ENCODE assay signal across 1 cellular context in the genomic region with DNA sequence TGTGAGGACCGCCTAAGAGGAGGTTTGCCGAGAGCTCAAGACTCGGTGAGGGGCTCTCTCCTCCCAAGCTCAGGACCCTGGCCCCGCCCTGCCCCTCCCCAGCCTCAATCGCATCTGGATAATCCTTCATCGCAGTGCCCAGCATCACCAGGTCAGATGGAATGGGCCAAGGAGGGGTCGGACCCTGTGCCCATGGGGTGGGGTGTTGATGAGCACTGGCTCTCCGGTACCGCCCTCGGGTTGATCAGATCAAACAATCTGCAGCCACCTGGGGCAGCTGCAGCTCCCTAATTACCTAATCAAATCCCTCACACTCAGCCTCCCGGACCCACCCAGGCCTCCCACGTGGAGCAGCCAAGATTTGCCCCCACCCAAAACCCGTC.
TF ChIP-seq lines count a peak whose summit lies in the region.

No MANE protein-coding gene starts in this region.

TF ChIP-seq in HepG2, 621 proteins besides CTCF, POLR2A, EP300 and RAD21 (continued from another document):
- TF ChIP-seq ZBTB38 (CRISPR knock-in tag; IDR thresholded peaks at IDR 0.05) (no peak; the same call in 1 of the 2 replicates), GABPB1 (CRISPR knock-in tag; IDR thresholded peaks at IDR 0.05) (peak; percentile 8; the same call in 1 of the 2 replicates), ZFY (CRISPR knock-in tag; IDR thresholded peaks at IDR 0.05) (peak; percentile 28), ZFX (CRISPR knock-in tag; IDR thresholded peaks at IDR 0.05; ENCODE audit: low read depth) (peak; percentile 8; the same call in 1 of the 2 replicates), ZNF687 (CRISPR knock-in tag; IDR thresholded peaks at IDR 0.05) (peak; percentile 43; the same call in 1 of the 2 replicates), TCF7 (IDR thresholded peaks at IDR 0.05; ENCODE audit: low read depth) (no peak), YEATS4 (CRISPR knock-in tag; IDR thresholded peaks at IDR 0.05; ENCODE audit: borderline replicate concordance) (0 out of 2 replicates have a peak, but pooled peaks have one; percentile 34), KAT7 (CRISPR knock-in tag; IDR thresholded peaks at IDR 0.05; ENCODE audit: borderline replicate concordance) (peak; percentile 35; the same call in 1 of the 2 replicates), ZNF354B (CRISPR knock-in tag; IDR thresholded peaks at IDR 0.05) (no peak), SIN3A (IDR thresholded peaks at IDR 0.05; ENCODE audit: borderline replicate concordance, low read depth, low read length) (peak; percentile 17; the same call in 1 of the 2 replicates), AGO2 (optimal IDR thresholded peaks at IDR 0.05; ENCODE audit: low read depth, low read length) (peak; percentile 29), HNRNPLL (IDR thresholded peaks at IDR 0.05; ENCODE audit: low read depth, low read length, poor library complexity, severe bottlenecking) (no peak), HNRNPL (IDR thresholded peaks at IDR 0.05; ENCODE audit: low read depth, low read length) (peak; percentile 17; the same call in 1 of the 2 replicates), TAF1 (CRISPR knock-in tag; IDR thresholded peaks at IDR 0.05) (0 out of 2 replicates have a peak, but pooled peaks have one; percentile 26), ZNF761 (CRISPR knock-in tag; conservative IDR thresholded peaks at IDR 0.05) (0 out of 2 replicates have a peak, but pooled peaks have one; percentile 10), MIER2 (CRISPR knock-in tag; IDR thresholded peaks at IDR 0.05) (no peak), FOXA1 (IDR thresholded peaks at IDR 0.05) (no peak), FOXA1 (CRISPR knock-in tag; IDR thresholded peaks at IDR 0.05) (no peak), ETV6 (CRISPR knock-in tag; conservative IDR thresholded peaks at IDR 0.05) (no peak), ZNF446 (CRISPR knock-in tag; IDR thresholded peaks at IDR 0.05) (0 out of 2 replicates have a peak, but pooled peaks have one; percentile 13), FOXJ3 (CRISPR knock-in tag; IDR thresholded peaks at IDR 0.05; ENCODE audit: borderline replicate concordance) (0 out of 2 replicates have a peak, but pooled peaks have one; percentile 3), ARID2 (CRISPR knock-in tag; IDR thresholded peaks at IDR 0.05; ENCODE audit: borderline replicate concordance) (no peak), IRF9 (CRISPR knock-in tag; IDR thresholded peaks at IDR 0.05; ENCODE audit: borderline replicate concordance) (peak; percentile 3; the same call in 1 of the 2 replicates)
